ENCODE assay signal across 20 cellular contexts in the genomic region with DNA sequence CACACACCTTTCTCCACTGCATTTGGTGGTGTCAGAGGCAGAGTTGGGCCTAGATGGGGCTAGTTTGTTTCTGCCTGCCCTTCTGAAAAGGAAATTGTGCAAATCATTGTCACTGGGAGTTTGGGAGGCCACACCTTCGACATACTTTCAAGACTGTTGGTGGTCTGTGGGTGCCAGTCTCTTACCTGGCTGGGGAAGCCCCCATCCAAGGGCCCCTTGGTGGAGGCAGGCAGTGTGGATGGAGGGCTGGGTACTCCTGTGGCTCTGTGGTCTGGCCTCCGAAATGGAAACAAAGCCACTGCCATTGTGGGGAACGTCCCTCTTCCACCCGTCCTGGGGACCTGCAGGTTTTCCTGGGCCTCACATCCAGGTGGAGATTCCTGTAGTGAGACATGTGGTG. TPM values are rescaled to one million over a fixed set of nuclear protein-coding genes. Genes with fewer than 3 reads are reported as not detected.
A peak's percentile ranks its signal among the peaks of the same experiment; 100 is the strongest.
DNase-seq lines count a peak whose midpoint lies in the region; ATAC-seq and TF ChIP-seq lines count a peak whose summit lies in the region.
"Had no signal": no experiment of that assay in that cellular context is flagged by ENCODE, and none has a peak within 500 bp of the region (broad histone marks: within the 10 kb centered on the region; RNA-seq: fewer than 3 reads in every experiment).

No MANE protein-coding gene starts in this region.

- no peak for ATAC-seq in activated T-cell treated with anti-CD3 and anti-CD28 coated beads, Interleukin-2, amount 50 U/mL, for 4 hours
- ATAC-seq in activated CD8-positive, alpha-beta T cell treated with anti-CD3 and anti-CD28 coated beads for 36 hours, result peak; percentile 49
- ATAC-seq in HG03457 (IDR thresholded peaks at IDR 0.05; ENCODE audit: unreplicated experiment) (no peak), HG03442 (IDR thresholded peaks at IDR 0.05; ENCODE audit: unreplicated experiment) (no peak)
- ATAC-seq: body of pancreas, HCT116, pancreas had no signal

- H3K9me3 ChIP-seq in suprapubic skin, result no peaks in the 10 kb centered on the region
- H3K9me3 ChIP-seq: body of pancreas, pancreas had no signal

- H3K36me3 Mint-ChIP-seq in activated T-cell treated with anti-CD3 and anti-CD28 coated beads, Interleukin-2, amount 50 U/mL, for 24 hours (ENCODE audit: low read depth), result peaks cover 66% of the 10 kb centered on the region
- peaks cover 27% of the 10 kb centered on the region for H3K36me3 Mint-ChIP-seq in activated T-cell treated with anti-CD3 and anti-CD28 coated beads, Interleukin-2, amount 50 U/mL, for 4 hours (ENCODE audit: insufficient read depth)
- peaks cover 37% of the 10 kb centered on the region for H3K36me3 Mint-ChIP-seq in activated CD8-positive, alpha-beta T cell treated with anti-CD3 and anti-CD28 coated beads for 36 hours (ENCODE audit: low read depth)
- peaks cover 14 to 27% (median 15%) of the 10 kb centered on the region in 3 donors for H3K36me3 Mint-ChIP-seq in immature natural killer cell

- peaks cover 40% of the 10 kb centered on the region for H3K36me3 ChIP-seq in suprapubic skin

- 94% methylated on average over 3 of the region's 4 CpGs for WGBS in suprapubic skin

- no peak overlapping the region for H3K4me3 Mint-ChIP-seq in activated T-cell treated with anti-CD3 and anti-CD28 coated beads, Interleukin-2, amount 50 U/mL, for 24 hours
- no peak overlapping the region for H3K4me3 Mint-ChIP-seq in activated T-cell treated with anti-CD3 and anti-CD28 coated beads, Interleukin-2, amount 50 U/mL, for 4 hours
- no peak overlapping the region for H3K4me3 Mint-ChIP-seq in activated CD8-positive, alpha-beta T cell treated with anti-CD3 and anti-CD28 coated beads for 36 hours
- peak overlapping the region in 1 of 5 donors; percentile 4 for H3K4me3 Mint-ChIP-seq in immature natural killer cell

- no peak overlapping the region for H3K4me3 ChIP-seq in suprapubic skin
- H3K4me3 ChIP-seq: body of pancreas, pancreas, SK-N-MC had no signal

- CTCF ChIA-PET in activated CD8-positive, alpha-beta T cell treated with anti-CD3 and anti-CD28 coated beads for 36 hours (lab: Charles Lee), result no interaction called here

- peak overlapping the region; percentile 5 for H3K27ac ChIP-seq in suprapubic skin
- H3K27ac ChIP-seq: body of pancreas, pancreas, SK-N-MC had no signal

- POLR2A ChIA-PET in activated CD8-positive, alpha-beta T cell treated with anti-CD3 and anti-CD28 coated beads for 36 hours (lab: Charles Lee), result interaction anchor here (0.7 kb wide), 1 partner anchor 8 kb away, joined by 4 read pairs; no protein-coding TSS in a partner anchor

- peaks cover 60% of the 10 kb centered on the region for H3K4me1 ChIP-seq in suprapubic skin

- H3K9me3 Mint-ChIP-seq in activated T-cell treated with anti-CD3 and anti-CD28 coated beads, Interleukin-2, amount 50 U/mL, for 24 hours, result no peaks in the 10 kb centered on the region
- no peaks in the 10 kb centered on the region for H3K9me3 Mint-ChIP-seq in activated T-cell treated with anti-CD3 and anti-CD28 coated beads, Interleukin-2, amount 50 U/mL, for 4 hours
- no peaks in the 10 kb centered on the region for H3K9me3 Mint-ChIP-seq in activated CD8-positive, alpha-beta T cell treated with anti-CD3 and anti-CD28 coated beads for 36 hours
- no peaks in the 10 kb centered on the region for H3K9me3 Mint-ChIP-seq in immature natural killer cell

- H3K4me1 Mint-ChIP-seq in activated T-cell treated with anti-CD3 and anti-CD28 coated beads, Interleukin-2, amount 50 U/mL, for 24 hours (ENCODE audit: low read depth), result peaks cover 58% of the 10 kb centered on the region
- peaks cover 43% of the 10 kb centered on the region for H3K4me1 Mint-ChIP-seq in activated T-cell treated with anti-CD3 and anti-CD28 coated beads, Interleukin-2, amount 50 U/mL, for 4 hours (ENCODE audit: low read depth)
- peaks cover 67% of the 10 kb centered on the region for H3K4me1 Mint-ChIP-seq in activated CD8-positive, alpha-beta T cell treated with anti-CD3 and anti-CD28 coated beads for 36 hours (ENCODE audit: low read depth)
- peaks cover 57 to 81% of the 10 kb centered on the region in 2 donors for H3K4me1 Mint-ChIP-seq in immature natural killer cell

- intact Hi-C loops in activated CD8-positive, alpha-beta T cell treated with anti-CD3 and anti-CD28 coated beads for 36 hours (cut with micrococcal nuclease), result no loop called here

- H3K27me3 Mint-ChIP-seq in activated T-cell treated with anti-CD3 and anti-CD28 coated beads, Interleukin-2, amount 50 U/mL, for 24 hours, result no peaks in the 10 kb centered on the region
- H3K27me3 Mint-ChIP-seq in activated T-cell treated with anti-CD3 and anti-CD28 coated beads, Interleukin-2, amount 50 U/mL, for 4 hours (ENCODE audit: low read depth), result no peaks in the 10 kb centered on the region
- no peaks in the 10 kb centered on the region for H3K27me3 Mint-ChIP-seq in activated CD8-positive, alpha-beta T cell treated with anti-CD3 and anti-CD28 coated beads for 36 hours
- H3K27me3 Mint-ChIP-seq in immature natural killer cell (ENCODE audit: low read depth in 3 of 3), result peaks cover 2 to 3% (median 3%) of the 10 kb centered on the region in 3 donors

- TF ChIP-seq EP300 in suprapubic skin (IDR thresholded peaks at IDR 0.05), result no peak

- H3K27ac Mint-ChIP-seq in activated T-cell treated with anti-CD3 and anti-CD28 coated beads, Interleukin-2, amount 50 U/mL, for 24 hours, result peak overlapping the region; percentile 14
- H3K27ac Mint-ChIP-seq in activated CD8-positive, alpha-beta T cell treated with anti-CD3 and anti-CD28 coated beads for 36 hours, result peak overlapping the region; percentile 69
- H3K27ac Mint-ChIP-seq in immature natural killer cell, result peak overlapping the region in 5 of 6 donors; percentile 67 to 79 (median 72)

- no peak for TF ChIP-seq CTCF in activated CD8-positive, alpha-beta T cell treated with anti-CD3 and anti-CD28 coated beads for 36 hours (IDR thresholded peaks at IDR 0.05)
- no peak for TF ChIP-seq CTCF in suprapubic skin (IDR thresholded peaks at IDR 0.05)

- DNase-seq in activated T-cell treated with anti-CD3 and anti-CD28 coated beads, Interleukin-2, amount 50 U/mL, for 24 hours, result no peak
- no peak for DNase-seq in activated T-cell treated with anti-CD3 and anti-CD28 coated beads, Interleukin-2, amount 50 U/mL, for 4 hours
- peak; percentile 45 for DNase-seq in activated CD8-positive, alpha-beta T cell treated with anti-CD3 and anti-CD28 coated beads for 36 hours
- DNase-seq in immature natural killer cell (no peak), suprapubic skin (ENCODE audit: low spot score in 2 of 2) (no peak), OCI-M1 (lab: John Stamatoyannopoulos, UW) (no peak)
- DNase-seq: ACHN; activated gamma-delta T cell; body of pancreas; COR-L47; effector CD8-positive, alpha-beta T cell; midbrain; NCI-H1417; NCI-H226; pancreas; stimulated activated CD4-positive, alpha-beta T cell treated with anti-CD3 and anti-CD28 coated beads, Interleukin-12 subunit alpha, Interleukin-12 subunit beta, amount 100 ng/mL, for 4 hours had no signal

- no peaks in the 10 kb centered on the region for H3K27me3 ChIP-seq in suprapubic skin
- H3K27me3 ChIP-seq: body of pancreas, pancreas had no signal

- no peak for TF ChIP-seq POLR2A in suprapubic skin (IDR thresholded peaks at IDR 0.05)

RNA-seq across cellular contexts. Expression of a gene that starts 10.9 kb away (rescaled TPM):
- under 1 TPM in 1 of 3 donors, not detected in 2; 0.20 TPM for total RNA-seq in activated T-cell treated with anti-CD3 and anti-CD28 coated beads, Interleukin-2, amount 50 U/mL, for 4 hours
- total RNA-seq in activated CD8-positive, alpha-beta T cell treated with anti-CD3 and anti-CD28 coated beads for 36 hours, result 1 to 10 TPM in 1 of 2 experiments, under 1 TPM in 1; 0.61 to 1.5 TPM
- polyA plus RNA-seq in immature natural killer cell, result 1 to 10 TPM; 2.7 to 7.1 (median 4.1) TPM
- total RNA-seq in suprapubic skin, result 10 to 100 TPM; 39.1 to 73.5 (median 49.5) TPM

RNA-seq across cellular contexts. Expression of a gene that starts 27.9 kb away (rescaled TPM):
- 10 to 100 TPM; 22.6 to 24.0 (median 23.6) TPM for total RNA-seq in activated T-cell treated with anti-CD3 and anti-CD28 coated beads, Interleukin-2, amount 50 U/mL, for 4 hours
- total RNA-seq in activated CD8-positive, alpha-beta T cell treated with anti-CD3 and anti-CD28 coated beads for 36 hours, result 10 to 100 TPM; 15.1 to 16.2 TPM
- 10 to 100 TPM; 29.3 to 98.2 (median 34.6) TPM for polyA plus RNA-seq in immature natural killer cell
- total RNA-seq in suprapubic skin, result 100 to 1,000 TPM in 3 of 4 donors, 10 to 100 TPM in 1; 77.3 to 127 (median 108) TPM

RNA-seq across cellular contexts. Expression of a gene that starts 28.1 kb away (rescaled TPM):
- total RNA-seq in activated T-cell treated with anti-CD3 and anti-CD28 coated beads, Interleukin-2, amount 50 U/mL, for 4 hours, result 1 to 10 TPM; 4.7 to 5.6 (median 4.8) TPM
- 10 to 100 TPM; 17.0 to 18.6 TPM for total RNA-seq in activated CD8-positive, alpha-beta T cell treated with anti-CD3 and anti-CD28 coated beads for 36 hours
- 10 to 100 TPM in 1 of 3 donors, 1 to 10 TPM in 2; 9.6 to 10.1 (median 10.0) TPM for polyA plus RNA-seq in immature natural killer cell
- total RNA-seq in suprapubic skin, result 10 to 100 TPM; 10.6 to 17.1 (median 14.6) TPM

RNA-seq across cellular contexts. Expression of a gene that starts 37.5 kb away (rescaled TPM):
- total RNA-seq in activated T-cell treated with anti-CD3 and anti-CD28 coated beads, Interleukin-2, amount 50 U/mL, for 4 hours, result 10 to 100 TPM; 14.4 to 15.8 (median 15.2) TPM
- 1 to 10 TPM; 5.7 TPM for total RNA-seq in activated CD8-positive, alpha-beta T cell treated with anti-CD3 and anti-CD28 coated beads for 36 hours
- polyA plus RNA-seq in immature natural killer cell, result 10 to 100 TPM in 1 of 3 donors, 1 to 10 TPM in 2; 9.5 to 18.0 (median 10.0) TPM
- total RNA-seq in suprapubic skin, result 10 to 100 TPM in 3 of 4 donors, 1 to 10 TPM in 1; 5.2 to 12.7 (median 10.8) TPM

RNA-seq across cellular contexts. Expression of a gene that starts 37.6 kb away (rescaled TPM):
- total RNA-seq in activated T-cell treated with anti-CD3 and anti-CD28 coated beads, Interleukin-2, amount 50 U/mL, for 4 hours, result 100 to 1,000 TPM; 166 to 183 (median 167) TPM
- 100 to 1,000 TPM in 1 of 2 experiments, 10 to 100 TPM in 1; 96.2 to 110 TPM for total RNA-seq in activated CD8-positive, alpha-beta T cell treated with anti-CD3 and anti-CD28 coated beads for 36 hours
- polyA plus RNA-seq in immature natural killer cell, result 10 to 100 TPM; 12.2 to 31.8 (median 18.6) TPM
- total RNA-seq in suprapubic skin, result 100 to 1,000 TPM in 1 of 4 donors, 10 to 100 TPM in 3; 53.6 to 104 (median 60.6) TPM

Comparison
In these comparisons a context has a peak if more than half of its experiments do, and no peak if none do; other contexts are left out.
1. H3K27ac Mint-ChIP-seq: peak in every context shown above with its lines; median percentile 72 in immature natural killer cell; 69 in activated CD8-positive, alpha-beta T cell treated with anti-CD3 and anti-CD28 coated beads for 36 hours; 14 in activated T-cell treated with anti-CD3 and anti-CD28 coated beads, Interleukin-2, amount 50 U/mL, for 24 hours.
2. RNA of a gene that starts 10.9 kb away (total RNA-seq): 39.1 to 73.5 TPM in suprapubic skin; 0.61 to 1.5 TPM in activated CD8-positive, alpha-beta T cell treated with anti-CD3 and anti-CD28 coated beads for 36 hours and 0.20 TPM in activated T-cell treated with anti-CD3 and anti-CD28 coated beads, Interleukin-2, amount 50 U/mL, for 4 hours; every median in the first group is over 10 times any median in the second.